6 cellular contexts compared by ENCODE assay signal in the genomic region with DNA sequence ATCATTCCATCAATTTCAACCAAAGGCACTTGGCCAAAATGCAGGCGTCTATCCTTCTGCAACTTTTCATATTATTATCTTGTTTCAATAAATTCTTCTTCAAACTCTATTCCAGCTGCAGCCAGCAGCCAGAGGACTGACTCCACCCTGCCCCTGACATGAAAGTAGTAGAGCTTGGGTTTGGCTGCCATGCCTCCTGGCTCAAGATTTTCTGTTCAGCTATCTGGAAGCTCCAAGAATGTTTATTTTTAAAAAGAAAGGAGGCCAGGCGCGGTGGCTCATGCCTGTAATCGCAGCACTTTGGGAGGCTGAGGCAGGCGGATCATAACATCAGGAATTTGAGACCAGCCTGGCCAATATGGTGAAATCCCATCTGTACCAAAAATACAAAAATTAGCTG.
"Had no signal": no experiment of that assay in that cellular context is flagged by ENCODE, and none has a peak within 500 bp of the region (broad histone marks: within the 10 kb centered on the region; RNA-seq: fewer than 3 reads in every experiment).

No MANE protein-coding gene starts in this region.

- DNase-seq: H9, HCEC 1CT, IMR-90, KG1 had no signal

- H2AFZ ChIP-seq: GM23338 had no signal

- H3K4me3 ChIP-seq: GM23338, K562 had no signal

- H3K4me2 ChIP-seq: GM23338 had no signal
